Comparison of ENCODE assay signal across 15 cellular contexts in the genomic region with DNA sequence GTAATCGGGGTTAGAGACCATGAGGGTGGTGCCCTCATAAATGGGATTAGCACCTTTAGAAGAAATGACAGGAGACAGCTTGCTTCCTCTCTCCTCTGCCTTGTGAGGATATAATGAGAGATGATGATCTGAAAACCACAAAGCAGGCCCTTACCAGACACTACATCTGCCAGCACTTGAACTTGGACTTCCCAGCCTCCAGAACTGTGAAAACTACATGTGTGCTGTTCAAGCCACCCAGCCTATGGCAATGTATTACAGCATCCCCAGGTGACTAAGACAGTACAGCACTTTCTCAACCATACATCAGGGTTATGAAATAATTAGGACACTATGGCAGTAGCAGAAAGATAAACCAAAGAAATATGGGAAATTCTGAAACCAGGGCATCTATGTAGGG. TPM values are rescaled to one million over a fixed set of nuclear protein-coding genes. Genes with fewer than 3 reads are reported as not detected.
DNase-seq lines count a peak whose midpoint lies in the region; ATAC-seq and TF ChIP-seq lines count a peak whose summit lies in the region.
"Had no signal": no experiment of that assay in that cellular context is flagged by ENCODE, and none has a peak within 500 bp of the region (broad histone marks: within the 10 kb centered on the region; RNA-seq: fewer than 3 reads in every experiment).

No MANE protein-coding gene starts in this region.

- TF ChIP-seq CTCF in right atrium auricular region (IDR thresholded peaks at IDR 0.05) (no peak), fibroblast of mammary gland (conservative IDR thresholded peaks at IDR 0.05; ENCODE audit: control insufficient read depth, insufficient read depth, low read depth, low read length) (no peak), upper lobe of right lung (IDR thresholded peaks at IDR 0.05) (no peak), esophagus muscularis mucosa (IDR thresholded peaks at IDR 0.05) (no peak)

- peak; percentile 16 for ATAC-seq in left ventricle myocardium superior
- ATAC-seq in activated T-helper 17 cell treated with anti-CD3 and anti-CD28 coated beads, Interleukin-2, amount 50 U/mL, for 72 hours (replicated peaks): peak; percentile 71
- peak; percentile 44 for ATAC-seq in upper lobe of right lung
- no peak for ATAC-seq in activated CD8-positive, alpha-beta memory T cell treated with anti-CD3 and anti-CD28 coated beads, Interleukin-2, amount 10 ng/mL, durations not matched to agents 7 days and 5 days
- ATAC-seq: Right ventricle myocardium inferior had no signal

- no peak for DNase-seq in left ventricle myocardium superior
- no peak for DNase-seq in right atrium auricular region (ENCODE audit: low spot score)
- peak; percentile 51 for DNase-seq in fibroblast of mammary gland (ENCODE audit: low read depth)
- DNase-seq in upper lobe of right lung: no peak
- no peak for DNase-seq in SKM-1 (lab: John Stamatoyannopoulos, UW; ENCODE audit: unreplicated experiment)
- no peak for DNase-seq in activated CD8-positive, alpha-beta memory T cell treated with anti-CD3 and anti-CD28 coated beads, Interleukin-2, amount 10 ng/mL, durations not matched to agents 7 days and 5 days
- DNase-seq in esophagus muscularis mucosa (ENCODE audit: extremely low spot score): no peak
- DNase-seq: activated CD8-positive, alpha-beta memory T cell treated with anti-CD3 and anti-CD28 coated beads for 24 hours; H9; pancreas had no signal

- TF ChIP-seq EP300 in esophagus muscularis mucosa (IDR thresholded peaks at IDR 0.05): no peak

- H3K9me3 ChIP-seq in right atrium auricular region (no peaks in the 10 kb centered on the region), upper lobe of right lung (no peaks in the 10 kb centered on the region), esophagus muscularis mucosa (no peaks in the 10 kb centered on the region)
- H3K9me3 ChIP-seq: pancreas had no signal

- peaks cover 52% of the 10 kb centered on the region for H3K36me3 Mint-ChIP-seq in activated T-helper 17 cell treated with anti-CD3 and anti-CD28 coated beads, Interleukin-2, amount 50 U/mL, for 72 hours (ENCODE audit: low read depth)
- H3K36me3 Mint-ChIP-seq in activated CD8-positive, alpha-beta memory T cell treated with anti-CD3 and anti-CD28 coated beads, Interleukin-2, amount 10 ng/mL, durations not matched to agents 7 days and 5 days: peaks cover 65% of the 10 kb centered on the region

- peaks cover 0 to 30% of the 10 kb centered on the region in 2 donors for H3K4me1 ChIP-seq in right atrium auricular region
- H3K4me1 ChIP-seq in upper lobe of right lung: peaks cover 26% of the 10 kb centered on the region
- peaks cover 6 to 47% (median 26%) of the 10 kb centered on the region in 4 donors for H3K4me1 ChIP-seq in esophagus muscularis mucosa

- H3K36me3 ChIP-seq in right atrium auricular region (peaks cover 14% of the 10 kb centered on the region), upper lobe of right lung (peaks cover 26% of the 10 kb centered on the region), esophagus muscularis mucosa (peaks cover 4 to 43% (median 24%) of the 10 kb centered on the region in 4 donors)
- H3K36me3 ChIP-seq: pancreas had no signal

- CTCF ChIA-PET in activated CD8-positive, alpha-beta memory T cell treated with anti-CD3 and anti-CD28 coated beads, Interleukin-2, amount 10 ng/mL, durations not matched to agents 7 days and 5 days (lab: Charles Lee): no interaction called here

- H3K27me3 ChIP-seq in right atrium auricular region (no peaks in the 10 kb centered on the region), upper lobe of right lung (no peaks in the 10 kb centered on the region), esophagus muscularis mucosa (no peaks in the 10 kb centered on the region)
- H3K27me3 ChIP-seq: pancreas had no signal

- no peaks in the 10 kb centered on the region for H3K9me3 Mint-ChIP-seq in activated T-helper 17 cell treated with anti-CD3 and anti-CD28 coated beads, Interleukin-2, amount 50 U/mL, for 72 hours
- peaks cover 21% of the 10 kb centered on the region for H3K9me3 Mint-ChIP-seq in activated CD8-positive, alpha-beta memory T cell treated with anti-CD3 and anti-CD28 coated beads, Interleukin-2, amount 10 ng/mL, durations not matched to agents 7 days and 5 days (ENCODE audit: low read depth)

- peaks cover 31% of the 10 kb centered on the region for H3K4me1 Mint-ChIP-seq in activated T-helper 17 cell treated with anti-CD3 and anti-CD28 coated beads, Interleukin-2, amount 50 U/mL, for 72 hours
- peaks cover 16% of the 10 kb centered on the region for H3K4me1 Mint-ChIP-seq in activated CD8-positive, alpha-beta memory T cell treated with anti-CD3 and anti-CD28 coated beads, Interleukin-2, amount 10 ng/mL, durations not matched to agents 7 days and 5 days
- H3K4me1 Mint-ChIP-seq: mesothelial cell of epicardium had no signal

- peak overlapping the region; percentile 58 for H3K4me3 Mint-ChIP-seq in activated T-helper 17 cell treated with anti-CD3 and anti-CD28 coated beads, Interleukin-2, amount 50 U/mL, for 72 hours
- no peak overlapping the region for H3K4me3 Mint-ChIP-seq in activated CD8-positive, alpha-beta memory T cell treated with anti-CD3 and anti-CD28 coated beads, Interleukin-2, amount 10 ng/mL, durations not matched to agents 7 days and 5 days
- H3K4me3 Mint-ChIP-seq: dendritic cell treated with granulocyte-macrophage colony-stimulating factor and Interleukin-4, amounts not matched to agents 40 ng/mL and 50 ng/mL, for 4 days; mesothelial cell of epicardium had no signal

- WGBS in esophagus muscularis mucosa: 100% methylated on average over 1 of the region's 1 CpG

- intact Hi-C loops in left ventricle myocardium superior (cut with micrococcal nuclease): no loop called here
- intact Hi-C loops in upper lobe of right lung (cut with DNase I): no loop called here
- intact Hi-C loops in esophagus muscularis mucosa (cut with DNase I): no loop called here

- peak overlapping the region; percentile 83 for H3K27ac Mint-ChIP-seq in activated T-helper 17 cell treated with anti-CD3 and anti-CD28 coated beads, Interleukin-2, amount 50 U/mL, for 72 hours
- no peak overlapping the region for H3K27ac Mint-ChIP-seq in activated CD8-positive, alpha-beta memory T cell treated with anti-CD3 and anti-CD28 coated beads, Interleukin-2, amount 10 ng/mL, durations not matched to agents 7 days and 5 days
- H3K27ac Mint-ChIP-seq: dendritic cell treated with granulocyte-macrophage colony-stimulating factor and Interleukin-4, amounts not matched to agents 40 ng/mL and 50 ng/mL, for 4 days; H9; mesothelial cell of epicardium had no signal

- H3K27ac ChIP-seq in right atrium auricular region (no peak overlapping the region), upper lobe of right lung (no peak overlapping the region), esophagus muscularis mucosa (replicated peaks in 1 of 4) (no peak overlapping the region)
- H3K27ac ChIP-seq: HL-60, pancreas had no signal

- H3K4me3 ChIP-seq in right atrium auricular region (no peak overlapping the region), fibroblast of mammary gland (ENCODE audit: control insufficient read depth, low read depth, low read length) (no peak overlapping the region), upper lobe of right lung (no peak overlapping the region), esophagus muscularis mucosa (no peak overlapping the region)
- H3K4me3 ChIP-seq: pancreas had no signal

- no peak for TF ChIP-seq POLR2A in esophagus muscularis mucosa (IDR thresholded peaks at IDR 0.05; ENCODE audit: low read depth)

- H3K27me3 Mint-ChIP-seq in activated T-helper 17 cell treated with anti-CD3 and anti-CD28 coated beads, Interleukin-2, amount 50 U/mL, for 72 hours: no peaks in the 10 kb centered on the region
- no peaks in the 10 kb centered on the region for H3K27me3 Mint-ChIP-seq in activated CD8-positive, alpha-beta memory T cell treated with anti-CD3 and anti-CD28 coated beads, Interleukin-2, amount 10 ng/mL, durations not matched to agents 7 days and 5 days
- H3K27me3 Mint-ChIP-seq: dendritic cell treated with granulocyte-macrophage colony-stimulating factor and Interleukin-4, amounts not matched to agents 40 ng/mL and 50 ng/mL, for 4 days had no signal

RNA-seq across cellular contexts. Expression of gene ZNF564, which starts 7.4 kb away (rescaled TPM):
- total RNA-seq in left ventricle myocardium superior (9.6 TPM), right atrium auricular region (1 to 10 TPM; 8.5 to 8.6 TPM), upper lobe of right lung (13.7 TPM), esophagus muscularis mucosa (10 to 100 TPM in 1 of 4 donors, 1 to 10 TPM in 3; 8.3 to 13.7 (median 9.3) TPM)
- total RNA-seq in activated T-helper 17 cell treated with anti-CD3 and anti-CD28 coated beads, Interleukin-2, amount 50 U/mL, for 72 hours: 1 to 10 TPM; 4.1 to 6.1 TPM
- 10 to 100 TPM in 1 of 2 experiments, 1 to 10 TPM in 1; 9.6 to 10.6 TPM for total RNA-seq in activated CD8-positive, alpha-beta memory T cell treated with anti-CD3 and anti-CD28 coated beads, Interleukin-2, amount 10 ng/mL, durations not matched to agents 7 days and 5 days

RNA-seq across cellular contexts. Expression of gene ZNF709, which starts 59.2 kb away (rescaled TPM):
- total RNA-seq in left ventricle myocardium superior (1.6 TPM), right atrium auricular region (1 to 10 TPM; 1.6 to 2.0 TPM), upper lobe of right lung (2.6 TPM), esophagus muscularis mucosa (1 to 10 TPM; 1.7 to 2.9 (median 2.3) TPM)
- total RNA-seq in activated T-helper 17 cell treated with anti-CD3 and anti-CD28 coated beads, Interleukin-2, amount 50 U/mL, for 72 hours: 1 to 10 TPM; 1.6 to 3.4 TPM
- total RNA-seq in activated CD8-positive, alpha-beta memory T cell treated with anti-CD3 and anti-CD28 coated beads, Interleukin-2, amount 10 ng/mL, durations not matched to agents 7 days and 5 days: 1 to 10 TPM; 1.4 to 1.9 TPM
